ENCODE assay signal across 9 cellular contexts in the genomic region with DNA sequence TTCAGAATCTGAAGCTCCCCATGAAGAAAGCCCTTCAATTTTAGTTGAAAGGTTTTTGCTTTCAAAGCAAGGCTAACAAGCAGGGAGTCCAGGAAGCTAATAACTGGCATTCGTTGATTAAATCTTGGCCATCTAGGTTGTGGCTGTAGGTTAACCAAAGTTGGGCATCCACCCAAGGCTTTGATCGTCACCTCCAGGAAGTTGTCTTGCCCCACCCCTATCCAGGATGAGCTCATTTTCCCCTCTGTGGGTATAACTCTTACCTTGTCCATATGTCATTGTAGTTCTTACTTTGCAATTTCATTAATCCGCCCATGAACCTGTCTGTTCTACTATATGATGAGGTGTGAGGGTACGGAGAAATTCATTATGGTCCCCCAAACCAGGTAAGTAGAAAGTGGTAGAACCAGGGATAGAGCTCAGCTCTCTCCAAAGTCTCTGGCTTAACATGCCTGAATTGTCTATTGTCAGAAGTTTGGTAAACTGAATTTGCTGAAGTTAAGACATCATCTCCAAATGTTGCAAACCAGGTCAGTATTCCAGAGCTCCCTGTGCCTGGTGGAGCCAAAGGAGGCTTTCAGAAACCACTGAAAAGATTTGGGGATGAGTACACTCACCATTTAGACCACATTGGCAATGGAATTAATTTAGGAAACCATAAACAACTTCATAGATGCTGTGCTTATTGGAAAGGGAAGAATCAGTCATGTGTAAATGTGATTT.
DNase-seq lines count a peak whose midpoint lies in the region; ATAC-seq and TF ChIP-seq lines count a peak whose summit lies in the region.
"Had no signal": no experiment of that assay in that cellular context is flagged by ENCODE, and none has a peak within 500 bp of the region (broad histone marks: within the 10 kb centered on the region; RNA-seq: fewer than 3 reads in every experiment).

No MANE protein-coding gene starts in this region.

- no peak overlapping the region for H3K9ac ChIP-seq in BLaER1 treated with 17β-estradiol and CSF1 and Interleukin-3, amounts not matched to agents 10 nM and 100 nM

- H3K27me3 ChIP-seq in BLaER1 treated with 17β-estradiol and CSF1 and Interleukin-3, amounts not matched to agents 10 nM and 100 nM: no peaks in the 10 kb centered on the region
- no peaks in the 10 kb centered on the region for H3K27me3 ChIP-seq in BE2C

- peaks cover 0 to 15% (median 4%) of the 10 kb centered on the region in 11 experiments; a peak in 9 of 22 replicates for H3K9me3 ChIP-seq in BLaER1 treated with 17β-estradiol and CSF1 and Interleukin-3, amounts not matched to agents 10 nM and 100 nM (replicated peaks in 1 of 11)
- no peaks in the 10 kb centered on the region for H3K9me3 ChIP-seq in BE2C

- H3K4me3 Mint-ChIP-seq in activated naive CD4-positive, alpha-beta T cell treated with anti-CD3 and anti-CD28 coated beads for 36 hours: no peak overlapping the region
- H3K4me3 Mint-ChIP-seq in natural killer cell: no peak overlapping the region
- H3K4me3 Mint-ChIP-seq: GM23338 had no signal

- CTCF ChIA-PET in activated naive CD4-positive, alpha-beta T cell treated with anti-CD3 and anti-CD28 coated beads for 36 hours (lab: Charles Lee): interaction anchor here (0.8 to 1.6 kb wide), 10 partner anchors 8 to 234 kb away, joined by 3 to 6 read pairs (median 4); no protein-coding TSS in a partner anchor

- peak; percentile 66 to 80 (median 77) for ATAC-seq in natural killer cell
- no peak for ATAC-seq in GM21737 (IDR thresholded peaks at IDR 0.05; ENCODE audit: unreplicated experiment)
- ATAC-seq in HG02588 (IDR thresholded peaks at IDR 0.05; ENCODE audit: unreplicated experiment): no peak
- ATAC-seq: GM23338 had no signal

- peaks cover 0 to 55% (median 15%) of the 10 kb centered on the region in 10 experiments; a peak in 16 of 20 replicates for H3K4me1 ChIP-seq in BLaER1 treated with 17β-estradiol and CSF1 and Interleukin-3, amounts not matched to agents 10 nM and 100 nM
- no peaks in the 10 kb centered on the region; the same call in 1 of the 2 replicates for H3K4me1 ChIP-seq in BE2C

- TF ChIP-seq CTCF in natural killer cell (IDR thresholded peaks at IDR 0.05) (no peak), BE2C (IDR thresholded peaks at IDR 0.05; ENCODE audit: low read depth, low read length) (no peak)

- no peaks in the 10 kb centered on the region for H4K20me1 ChIP-seq in BLaER1 treated with 17β-estradiol and CSF1 and Interleukin-3, amounts not matched to agents 10 nM and 100 nM

- intact Hi-C loops in activated naive CD4-positive, alpha-beta T cell treated with anti-CD3 and anti-CD28 coated beads for 36 hours (cut with micrococcal nuclease): loop anchor here (1.0 to 5.0 kb wide), 6 partner anchors 19 to 584 kb away; no protein-coding TSS in a partner anchor
- intact Hi-C loops in natural killer cell (cut with micrococcal nuclease): loop anchor here (5.0 kb wide), 3 partner anchors 59 to 156 kb away; no protein-coding TSS in a partner anchor

- DNase-seq in SW480 (ENCODE audit: low spot score) (peak; percentile 93), natural killer cell (no peak), BE2C (no peak), OCI-M2 (lab: John Stamatoyannopoulos, UW; ENCODE audit: unreplicated experiment) (no peak)
- peak; percentile 85 for DNase-seq in activated naive CD4-positive, alpha-beta T cell treated with anti-CD3 and anti-CD28 coated beads for 36 hours

- peak overlapping the region; percentile 59 for H3K27ac Mint-ChIP-seq in activated naive CD4-positive, alpha-beta T cell treated with anti-CD3 and anti-CD28 coated beads for 36 hours
- peak overlapping the region; percentile 57 to 63 for H3K27ac Mint-ChIP-seq in natural killer cell
- H3K27ac Mint-ChIP-seq: GM23338 had no signal

- H3K4me2 ChIP-seq in BLaER1 treated with 17β-estradiol and CSF1 and Interleukin-3, amounts not matched to agents 10 nM and 100 nM: peak overlapping the region in 7 of 11 experiments; percentile 7 to 82 (median 69); a peak in 12 of 22 replicates
- H3K4me2 ChIP-seq: GM23338 had no signal

- H3K27ac ChIP-seq in BLaER1 treated with 17β-estradiol and CSF1 and Interleukin-3, amounts not matched to agents 10 nM and 100 nM: peak overlapping the region in 2 of 11 experiments; percentile 31 to 40; a peak in 4 of 22 replicates

- no peak overlapping the region for H3K4me3 ChIP-seq in BLaER1 treated with 17β-estradiol and CSF1 and Interleukin-3, amounts not matched to agents 10 nM and 100 nM
- H3K4me3 ChIP-seq in BE2C (ENCODE audit: low read depth, low read length): no peak overlapping the region
- H3K4me3 ChIP-seq: GM23338 had no signal

- H3K9me3 Mint-ChIP-seq in activated naive CD4-positive, alpha-beta T cell treated with anti-CD3 and anti-CD28 coated beads for 36 hours: peaks cover 16% of the 10 kb centered on the region
- H3K9me3 Mint-ChIP-seq in natural killer cell: peaks cover 0 to 2% of the 10 kb centered on the region in 2 donors
- H3K9me3 Mint-ChIP-seq: GM23338 had no signal

- peaks cover 67% of the 10 kb centered on the region for H3K4me1 Mint-ChIP-seq in activated naive CD4-positive, alpha-beta T cell treated with anti-CD3 and anti-CD28 coated beads for 36 hours (ENCODE audit: low read depth)
- peaks cover 41 to 42% of the 10 kb centered on the region in 2 donors for H3K4me1 Mint-ChIP-seq in natural killer cell

- H3K36me3 ChIP-seq in BLaER1 treated with 17β-estradiol and CSF1 and Interleukin-3, amounts not matched to agents 10 nM and 100 nM: peaks cover 6 to 22% (median 17%) of the 10 kb centered on the region in 11 experiments
- H3K36me3 ChIP-seq in BE2C: no peaks in the 10 kb centered on the region

- no peaks in the 10 kb centered on the region for H3K27me3 Mint-ChIP-seq in activated naive CD4-positive, alpha-beta T cell treated with anti-CD3 and anti-CD28 coated beads for 36 hours (ENCODE audit: low read depth)
- H3K27me3 Mint-ChIP-seq in natural killer cell (ENCODE audit: low read depth in 2 of 2): peaks cover 3 to 13% of the 10 kb centered on the region in 2 donors

- peaks cover 16% of the 10 kb centered on the region for H3K36me3 Mint-ChIP-seq in activated naive CD4-positive, alpha-beta T cell treated with anti-CD3 and anti-CD28 coated beads for 36 hours (ENCODE audit: low read depth)
- H3K36me3 Mint-ChIP-seq in natural killer cell: peaks cover 21% of the 10 kb centered on the region

Comparison
In these comparisons a context has a peak if more than half of its experiments do, and no peak if none do; other contexts are left out.
1. DNase-seq: peak in SW480 (single experiment) and activated naive CD4-positive, alpha-beta T cell treated with anti-CD3 and anti-CD28 coated beads for 36 hours (single experiment); none in natural killer cell (single experiment), BE2C (single experiment) and OCI-M2 (single experiment).
2. ATAC-seq: peak in natural killer cell (3 of 3); none in GM21737 (single experiment) and HG02588 (single experiment).